ENCODE assay signal across 9 cellular contexts in genomic region chr6:116764961-116765841, GRCh38. TPM values are rescaled to one million over a fixed set of nuclear protein-coding genes. Genes with fewer than 3 reads are reported as not detected.
DNase-seq lines count a peak whose midpoint lies in the region; ATAC-seq and TF ChIP-seq lines count a peak whose summit lies in the region.
"Had no signal": no experiment of that assay in that cellular context is flagged by ENCODE, and none has a peak within 500 bp of the region (broad histone marks: within the 10 kb centered on the region; RNA-seq: fewer than 3 reads in every experiment).

TSS of gene FAM162B (minus strand) at chr6:116765719. CDS start at chr6:116765576, 143 bp downstream.

- peak within 1 kb of the TSS; percentile 29 for H3K4me3 ChIP-seq in RWPE2 (ENCODE audit: severe bottlenecking)
- peak within 1 kb of the TSS; percentile 47 to 53 for H3K4me3 ChIP-seq in esophagus (ENCODE audit: low read depth in 1 of 2, low read length in 2 of 2)
- H3K4me3 ChIP-seq in muscle layer of colon (ENCODE audit: low read depth in 1 of 2, low read length in 2 of 2): peak within 1 kb of the TSS; percentile 49 to 52

- H3K4me1 ChIP-seq in RWPE2 (ENCODE audit: insufficient read depth, poor library complexity, severe bottlenecking) (no peaks in the 10 kb centered on the region), esophagus (ENCODE audit: control insufficient read depth in 2 of 2, insufficient read depth in 2 of 2, low read length in 1 of 2) (peaks cover 3 to 11% of the 10 kb centered on the region in 2 donors), muscle layer of colon (ENCODE audit: insufficient read depth, low read length) (no peaks in the 10 kb centered on the region)

- H3K27me3 ChIP-seq in RWPE2 (ENCODE audit: insufficient read depth, poor library complexity, severe bottlenecking): peaks cover 58% of the 10 kb centered on the region
- H3K27me3 ChIP-seq in esophagus (ENCODE audit: control insufficient read depth in 1 of 2, insufficient read depth in 2 of 2, low read length in 2 of 2): peaks cover 6 to 7% of the 10 kb centered on the region in 2 donors
- H3K27me3 ChIP-seq in muscle layer of colon (ENCODE audit: control insufficient read depth in 1 of 2, insufficient read depth in 2 of 2, low read length in 2 of 2): peaks cover 6 to 11% of the 10 kb centered on the region in 2 donors

- H3K36me3 ChIP-seq in RWPE2 (ENCODE audit: low read depth) (no peaks in the 10 kb centered on the region), esophagus (ENCODE audit: control insufficient read depth in 2 of 2, insufficient read depth in 2 of 2, low read length in 1 of 2) (no peaks in the 10 kb centered on the region), muscle layer of colon (ENCODE audit: insufficient read depth, low read length) (no peaks in the 10 kb centered on the region)
- H3K36me3 ChIP-seq: neutrophil had no signal

- WGBS in esophagus, 2 donors: 3% methylated on average over 78 to 89 of the region's 89 CpGs

- DNase-seq in RWPE2 (ENCODE audit: low spot score) (peak; percentile 54), CD1c-positive myeloid dendritic cell (ENCODE audit: extremely low spot score) (no peak), RKO (ENCODE audit: low spot score) (no peak)

- no peak for TF ChIP-seq CTCF in RWPE2 (IDR thresholded peaks at IDR 0.05; ENCODE audit: poor library complexity, severe bottlenecking)

- H3K27ac ChIP-seq in RWPE2 (ENCODE audit: poor library complexity, severe bottlenecking): no peak within 1 kb of the TSS
- H3K27ac ChIP-seq in esophagus (ENCODE audit: low read depth in 2 of 2, low read length in 1 of 2): peak within 1 kb of the TSS in 1 of 2 donors; percentile 45
- no peak within 1 kb of the TSS for H3K27ac ChIP-seq in muscle layer of colon (ENCODE audit: low read depth, low read length)
- H3K27ac ChIP-seq: neutrophil had no signal

- peaks cover 1% of the 10 kb centered on the region for H3K9me3 ChIP-seq in RWPE2 (ENCODE audit: severe bottlenecking)
- H3K9me3 ChIP-seq in esophagus (ENCODE audit: control insufficient read depth in 2 of 2, insufficient read depth in 1 of 2, low read depth in 1 of 2, low read length in 1 of 2): no peaks in the 10 kb centered on the region
- no peaks in the 10 kb centered on the region for H3K9me3 ChIP-seq in muscle layer of colon (ENCODE audit: low read length)
- H3K9me3 ChIP-seq: neutrophil had no signal

- ATAC-seq in GM18502 (IDR thresholded peaks at IDR 0.05; ENCODE audit: poor library complexity, unreplicated experiment) (peak; percentile 50), RWPE2 (ENCODE audit: low read depth) (peak; percentile 70), HG02623 (IDR thresholded peaks at IDR 0.05; ENCODE audit: unreplicated experiment) (no peak), HG03565 (IDR thresholded peaks at IDR 0.05; ENCODE audit: unreplicated experiment) (no peak)

- no peak within 1 kb of the TSS for H3K9ac ChIP-seq in muscle layer of colon (ENCODE audit: low read length)

RNA-seq across cellular contexts. Expression of gene FAM162B, which starts in this region (rescaled TPM):
- 1 to 10 TPM in 1 of 2 donors, under 1 TPM in 1; 0.71 to 1.6 TPM for polyA plus RNA-seq in esophagus

Comparison
In these comparisons a context has a peak if more than half of its experiments do, and no peak if none do; other contexts are left out.
1. ATAC-seq: peak in GM18502 (single experiment) and RWPE2 (single experiment); none in HG02623 (single experiment) and HG03565 (single experiment).
2. Peak in every context shown above with its lines, with median percentiles within 50 percentile points of each other: H3K4me3 ChIP-seq.